ENCODE assay signal across 1 cellular context in genomic region chr14:61700104-61700886, GRCh38.
TF ChIP-seq lines count a peak whose summit lies in the region.

No MANE protein-coding gene starts in this region.

TF ChIP-seq in SK-N-SH treated with all-trans-retinoic acid at 6 μM for 48 hours, 23 proteins besides CTCF, POLR2A, EP300 and RAD21 (continued from another document):
- TF ChIP-seq, protein P1, sequence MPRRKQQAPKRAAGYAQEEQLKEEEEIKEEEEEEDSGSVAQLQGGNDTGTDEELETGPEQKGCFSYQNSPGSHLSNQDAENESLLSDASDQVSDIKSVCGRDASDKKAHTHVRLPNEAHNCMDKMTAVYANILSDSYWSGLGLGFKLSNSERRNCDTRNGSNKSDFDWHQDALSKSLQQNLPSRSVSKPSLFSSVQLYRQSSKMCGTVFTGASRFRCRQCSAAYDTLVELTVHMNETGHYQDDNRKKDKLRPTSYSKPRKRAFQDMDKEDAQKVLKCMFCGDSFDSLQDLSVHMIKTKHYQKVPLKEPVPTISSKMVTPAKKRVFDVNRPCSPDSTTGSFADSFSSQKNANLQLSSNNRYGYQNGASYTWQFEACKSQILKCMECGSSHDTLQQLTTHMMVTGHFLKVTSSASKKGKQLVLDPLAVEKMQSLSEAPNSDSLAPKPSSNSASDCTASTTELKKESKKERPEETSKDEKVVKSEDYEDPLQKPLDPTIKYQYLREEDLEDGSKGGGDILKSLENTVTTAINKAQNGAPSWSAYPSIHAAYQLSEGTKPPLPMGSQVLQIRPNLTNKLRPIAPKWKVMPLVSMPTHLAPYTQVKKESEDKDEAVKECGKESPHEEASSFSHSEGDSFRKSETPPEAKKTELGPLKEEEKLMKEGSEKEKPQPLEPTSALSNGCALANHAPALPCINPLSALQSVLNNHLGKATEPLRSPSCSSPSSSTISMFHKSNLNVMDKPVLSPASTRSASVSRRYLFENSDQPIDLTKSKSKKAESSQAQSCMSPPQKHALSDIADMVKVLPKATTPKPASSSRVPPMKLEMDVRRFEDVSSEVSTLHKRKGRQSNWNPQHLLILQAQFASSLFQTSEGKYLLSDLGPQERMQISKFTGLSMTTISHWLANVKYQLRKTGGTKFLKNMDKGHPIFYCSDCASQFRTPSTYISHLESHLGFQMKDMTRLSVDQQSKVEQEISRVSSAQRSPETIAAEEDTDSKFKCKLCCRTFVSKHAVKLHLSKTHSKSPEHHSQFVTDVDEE (CRISPR knock-in tag; IDR thresholded peaks at IDR 0.05): no peak
- no peak for TF ChIP-seq RARB (CRISPR knock-in tag; IDR thresholded peaks at IDR 0.05)
- TF ChIP-seq ISL1 (CRISPR knock-in tag; IDR thresholded peaks at IDR 0.05): no peak
- no peak for TF ChIP-seq ZFP3 (CRISPR knock-in tag; IDR thresholded peaks at IDR 0.05)
- no peak for TF ChIP-seq POU6F1 (CRISPR knock-in tag; IDR thresholded peaks at IDR 0.05; ENCODE audit: borderline replicate concordance, low read depth)
- TF ChIP-seq SNAI2 (CRISPR knock-in tag; IDR thresholded peaks at IDR 0.05): no peak
- TF ChIP-seq OSR1 (CRISPR knock-in tag; IDR thresholded peaks at IDR 0.05): no peak
